16 cellular contexts compared by ENCODE assay signal in genomic region chr1:180950321-180950720, GRCh38. TPM values are rescaled to one million over a fixed set of nuclear protein-coding genes. Genes with fewer than 3 reads are reported as not detected.
DNase-seq lines count a peak whose midpoint lies in the region; ATAC-seq, FAIRE-seq and TF ChIP-seq lines count a peak whose summit lies in the region.
"Had no signal": no experiment of that assay in that cellular context is flagged by ENCODE, and none has a peak within 500 bp of the region (broad histone marks: within the 10 kb centered on the region; RNA-seq: fewer than 3 reads in every experiment).

No MANE protein-coding gene starts in this region.

- H3K14ac ChIP-seq in trophoblast cell (ENCODE audit: low read length) = no peak overlapping the region

- H3K9me3 ChIP-seq in trophoblast cell (ENCODE audit: insufficient read depth, low read depth, low read length) = no peaks in the 10 kb centered on the region
- no peaks in the 10 kb centered on the region for H3K9me3 ChIP-seq in upper lobe of right lung
- no peaks in the 10 kb centered on the region for H3K9me3 ChIP-seq in HepG2 (ENCODE audit: low read length)
- H3K9me3 ChIP-seq: Caco-2 had no signal

- H3K4me3 ChIP-seq in trophoblast cell (ENCODE audit: low read depth, low read length) = no peak overlapping the region
- H3K4me3 ChIP-seq in upper lobe of right lung = no peak overlapping the region
- no peak overlapping the region for H3K4me3 ChIP-seq in HepG2 (replicated peaks in 1 of 3; ENCODE audit: insufficient read depth in 1 of 3, low read depth in 2 of 3, low read length in 3 of 3)
- H3K4me3 ChIP-seq: BLaER1, GM23338 had no signal

- no peak overlapping the region for H2BK120ac ChIP-seq in trophoblast cell (ENCODE audit: insufficient read depth, low read length, poor library complexity)

- TF ChIP-seq RAD21 in HepG2 (CRISPR knock-in tag; IDR thresholded peaks at IDR 0.05) = no peak

- in situ Hi-C loops in HepG2 (cut with HindIII; ENCODE audit: extremely low pct_ligation_motif_present, low pct_unique_long_range_greater_than_20kb) = no loop called here

- no TSS peak for BruUV-seq in HepG2 (replicated peaks; lab: Mats Ljungman, UMichigan)

- H3K79me1 ChIP-seq in trophoblast cell (ENCODE audit: low read length) = peaks cover 14% of the 10 kb centered on the region

- TF ChIP-seq EP300 in HepG2 (IDR thresholded peaks at IDR 0.05; ENCODE audit: low read depth in 2 of 2, low read length in 2 of 2) (no peak), HepG2 (CRISPR knock-in tag; IDR thresholded peaks at IDR 0.05; ENCODE audit: borderline replicate concordance) (no peak)

- H3K9ac ChIP-seq in trophoblast cell (ENCODE audit: low read length) = no peak overlapping the region
- no peak overlapping the region for H3K9ac ChIP-seq in HepG2 (ENCODE audit: insufficient read depth, low read depth, low read length)
- H3K9ac ChIP-seq: BLaER1 had no signal

- H3K4me1 ChIP-seq in trophoblast cell (ENCODE audit: control insufficient read depth in 1 of 2, insufficient read depth in 2 of 2, low read length in 2 of 2) (peaks cover 32 to 34% of the 10 kb centered on the region in 2 experiments), upper lobe of right lung (no peaks in the 10 kb centered on the region), HepG2 (ENCODE audit: insufficient read depth, low read length) (peaks cover 16% of the 10 kb centered on the region)

- peak overlapping the region; percentile 44 for H2AK5ac ChIP-seq in trophoblast cell (ENCODE audit: low read length)

- H3K27ac Mint-ChIP-seq in brain = peak overlapping the region in 4 of 5 experiments; percentile 26 to 78 (median 50)
- H3K27ac Mint-ChIP-seq: GM23338 had no signal

- CTCF ChIA-PET in HepG2 (lab: Yijun Ruan, JAX; ENCODE audit: low intra/inter-chr PET ratio, low total read pairs) = no interaction called here

- H3K4me2 ChIP-seq in trophoblast cell (ENCODE audit: low read length) (no peak overlapping the region), HepG2 (ENCODE audit: low read depth, low read length) (no peak overlapping the region)
- H3K4me2 ChIP-seq: BLaER1, GM23338 had no signal

- H4K91ac ChIP-seq in trophoblast cell (ENCODE audit: low read depth, low read length) = peak overlapping the region; percentile 24

- WGBS in trophoblast cell (ENCODE audit: extremely low coverage, insufficient coverage, insufficient read length) = no CpG with 5 or more reads among the region's 12 CpGs
- WGBS in HepG2 (ENCODE audit: low lambda C conversion rate) = 96% methylated on average over 4 of the region's 12 CpGs

- no peak for ATAC-seq in left ventricle myocardium superior
- no peak for ATAC-seq in upper lobe of right lung
- no peak for ATAC-seq in HepG2
- ATAC-seq: GM23338 had no signal

- FAIRE-seq in HepG2 (lab: Jason Lieb, UNC) = no peak

- H3K9me3 Mint-ChIP-seq in brain = peaks cover 0 to 3% (median 0%) of the 10 kb centered on the region in 5 experiments
- H3K9me3 Mint-ChIP-seq: GM23338 had no signal

- H3K27ac ChIP-seq in trophoblast cell (ENCODE audit: low read depth, low read length) (no peak overlapping the region), upper lobe of right lung (no peak overlapping the region), HepG2 (ENCODE audit: extremely low read length, insufficient read depth, low read length) (no peak overlapping the region)
- H3K27ac ChIP-seq: BLaER1 had no signal

- peaks cover 42% of the 10 kb centered on the region for H3K36me3 Mint-ChIP-seq in brain

- intact Hi-C loops in cardiac septum (cut with DNase I) (loop anchor here (5.0 kb wide), 1 partner anchor 192 kb away; no protein-coding TSS in a partner anchor), left ventricle myocardium superior (cut with micrococcal nuclease) (no loop called here), upper lobe of right lung (cut with DNase I) (no loop called here), HepG2 (cut with micrococcal nuclease; ENCODE audit: unreplicated experiment) (no loop called here)

- no peaks in the 10 kb centered on the region for H3K27me3 ChIP-seq in trophoblast cell (ENCODE audit: insufficient read depth, low read length)
- no peaks in the 10 kb centered on the region for H3K27me3 ChIP-seq in upper lobe of right lung
- H3K27me3 ChIP-seq in HepG2 (ENCODE audit: control insufficient read depth in 1 of 2, insufficient read depth in 2 of 2, low read length in 2 of 2) = no peaks in the 10 kb centered on the region

- POLR2A ChIA-PET in HepG2 (lab: Yijun Ruan, JAX) = no interaction called here

- H4K20me1 ChIP-seq in HepG2 (ENCODE audit: insufficient read depth, low read length) = no peaks in the 10 kb centered on the region

- H2BK12ac ChIP-seq in trophoblast cell (ENCODE audit: low read length) = no peak overlapping the region

- H3K79me2 ChIP-seq in trophoblast cell (ENCODE audit: control insufficient read depth, insufficient read depth, low read length, poor library complexity) (peaks cover 4% of the 10 kb centered on the region), HepG2 (ENCODE audit: insufficient read depth, low read length) (no peaks in the 10 kb centered on the region)

- H3K18ac ChIP-seq in trophoblast cell (ENCODE audit: low read length) = no peak overlapping the region

- peaks cover 44% of the 10 kb centered on the region for H3K4me1 Mint-ChIP-seq in brain

- no peak overlapping the region for H2BK5ac ChIP-seq in trophoblast cell (ENCODE audit: low read depth, low read length, poor library complexity)

- H4K8ac ChIP-seq in trophoblast cell (ENCODE audit: low read depth, low read length) = no peak overlapping the region

- TF ChIP-seq CTCF in brain (conservative IDR thresholded peaks at IDR 0.05) = no peak
- TF ChIP-seq CTCF in upper lobe of right lung (IDR thresholded peaks at IDR 0.05) = no peak
- TF ChIP-seq CTCF in HepG2 (CRISPR knock-in tag; IDR thresholded peaks at IDR 0.05) = no peak

- peak; percentile 74 for DNase-seq in cardiac septum (ENCODE audit: low spot score)
- no peak for DNase-seq in left ventricle myocardium superior
- DNase-seq in trophoblast cell = no peak
- DNase-seq in upper lobe of right lung = peak; percentile 54
- DNase-seq in HepG2 (ENCODE audit: low spot score) = no peak
- no peak for DNase-seq in inferior parietal cortex (ENCODE audit: extremely low spot score)
- DNase-seq in middle frontal gyrus (ENCODE audit: extremely low spot score, low spot score) = no peak
- DNase-seq: 8988T, AML-193, Caco-2, GF-D8 had no signal

- H3K36me3 ChIP-seq in trophoblast cell (ENCODE audit: control insufficient read depth in 1 of 2, insufficient read depth in 2 of 2, low read length in 2 of 2) (peaks cover 19 to 20% of the 10 kb centered on the region in 2 experiments), upper lobe of right lung (no peaks in the 10 kb centered on the region), HepG2 (replicated peaks in 1 of 2; ENCODE audit: control insufficient read depth in 1 of 2, insufficient read depth in 2 of 2, low read length in 2 of 2) (peaks cover 1 to 7% of the 10 kb centered on the region in 2 experiments; a peak in 1 of 5 replicates)

- no peak overlapping the region for H4K12ac ChIP-seq in trophoblast cell (ENCODE audit: low read depth, low read length)

- TF ChIP-seq POLR2A in HepG2 (IDR thresholded peaks at IDR 0.05; ENCODE audit: insufficient read depth in 1 of 2, low read depth in 2 of 2, low read length in 2 of 2) = no peak

- H2AFZ ChIP-seq in trophoblast cell (ENCODE audit: insufficient read depth, low read length, poor library complexity) (no peak overlapping the region), HepG2 (ENCODE audit: low read length) (no peak overlapping the region)
- H2AFZ ChIP-seq: GM23338 had no signal

- H3K4me3 Mint-ChIP-seq in brain = no peak overlapping the region
- H3K4me3 Mint-ChIP-seq: CD8-positive, alpha-beta memory T cell; GM23338 had no signal

- no peak overlapping the region for H3K4ac ChIP-seq in trophoblast cell (ENCODE audit: low read depth, low read length)

- H3K23ac ChIP-seq in trophoblast cell (ENCODE audit: low read length) = no peak overlapping the region

- H3K27me3 Mint-ChIP-seq in brain = no peaks in the 10 kb centered on the region

TF ChIP-seq in HepG2, 621 proteins besides CTCF, POLR2A, EP300 and RAD21:
- no peak for TF ChIP-seq POLR2AphosphoS5 (IDR thresholded peaks at IDR 0.05; ENCODE audit: low read depth, low read length)

RNA-seq across cellular contexts. Expression of gene KIAA1614, which starts 37.6 kb away (rescaled TPM):
- 11.4 TPM for total RNA-seq in cardiac septum
- total RNA-seq in left ventricle myocardium superior = 7.0 TPM
- polyA plus RNA-seq in brain (ENCODE audit: insufficient read depth, low read depth, low replicate concordance) = 8.3 TPM
- polyA plus RNA-seq in trophoblast cell (2013) = 0.35 and 0.42 TPM in 2 replicates
- total RNA-seq in upper lobe of right lung = 5.5 TPM
- total RNA-seq in HepG2 (2016; rRNA removed; fragmentation: Illumina TruSeq; extraction: Trizol) = 0.32 and 0.77 TPM in 2 replicates
- 0.10 TPM in 1 of 2 replicates, not detected in the other for total RNA-seq in HepG2 (2016; cell fraction: cytosol; rRNA removed; fragmentation: Illumina TruSeq; extraction: Trizol; ENCODE audit: low read depth)
- 0.16 and 0.17 TPM in 2 replicates for total RNA-seq in HepG2 (2016; cell fraction: insoluble cytoplasmic fraction; rRNA removed; fragmentation: Illumina TruSeq; extraction: Trizol)
- 0.46 and 0.52 TPM in 2 replicates for total RNA-seq in HepG2 (2016; cell fraction: membrane; rRNA removed; fragmentation: Illumina TruSeq; extraction: Trizol)
- total RNA-seq in HepG2 (2016; cell fraction: nucleus; rRNA removed; fragmentation: Illumina TruSeq; extraction: Trizol) = 0.43 and 0.81 TPM in 2 replicates
- polyA plus RNA-seq in HepG2 (2011; rRNA removed) = 0.12 and 0.15 TPM in 2 replicates
- 0.27 TPM in 2 replicates for polyA plus RNA-seq in HepG2 (2011; cell fraction: cytosol; rRNA removed)
- 0.16 and 0.48 TPM in 2 replicates for polyA plus RNA-seq in HepG2 (2011; cell fraction: nucleus; rRNA removed)
- 0.40 and 0.48 TPM in 2 replicates for polyA plus RNA-seq in HepG2 (2012)
- 0.06 and 0.26 TPM in 2 replicates for polyA plus RNA-seq in HepG2 (2016; cell fraction: cytosol; fragmentation: Illumina TruSeq; extraction: Trizol; ENCODE audit: low read depth)
- polyA plus RNA-seq in HepG2 (2016; cell fraction: insoluble cytoplasmic fraction; fragmentation: Illumina TruSeq; extraction: Trizol; ENCODE audit: low read depth) = 0.17 and 0.20 TPM in 2 replicates
- 0.09 and 0.14 TPM in 2 replicates for polyA plus RNA-seq in HepG2 (2016; cell fraction: membrane; fragmentation: Illumina TruSeq; extraction: Trizol; ENCODE audit: low read depth)
- 0.11 and 0.16 TPM in 2 replicates for polyA plus RNA-seq in HepG2 (2016; cell fraction: nucleus; fragmentation: Illumina TruSeq; extraction: Trizol; ENCODE audit: insufficient read depth, low read depth)
- polyA minus RNA-seq in HepG2 (2011; rRNA and poly(A)+ RNA removed; ENCODE audit: low replicate concordance) = 0.44 and 0.48 TPM in 2 replicates
- polyA minus RNA-seq in HepG2 (2011; cell fraction: cytosol; rRNA and poly(A)+ RNA removed) = not detected in 2 replicates
- polyA minus RNA-seq in HepG2 (2011; cell fraction: nucleus; rRNA and poly(A)+ RNA removed) = 0.12 and 0.26 TPM in 2 replicates
- total RNA-seq: HT-29 had no signal

Comparison
In these comparisons a context has a peak if more than half of its experiments do, and no peak if none do; other contexts are left out.
1. DNase-seq: peak in cardiac septum (single experiment) and upper lobe of right lung (single experiment); none in left ventricle myocardium superior (single experiment), trophoblast cell (0 of 2), HepG2 (single experiment), inferior parietal cortex (single experiment) and middle frontal gyrus (single experiment).